ENCODE assay signal across 8 cellular contexts in the genomic region with DNA sequence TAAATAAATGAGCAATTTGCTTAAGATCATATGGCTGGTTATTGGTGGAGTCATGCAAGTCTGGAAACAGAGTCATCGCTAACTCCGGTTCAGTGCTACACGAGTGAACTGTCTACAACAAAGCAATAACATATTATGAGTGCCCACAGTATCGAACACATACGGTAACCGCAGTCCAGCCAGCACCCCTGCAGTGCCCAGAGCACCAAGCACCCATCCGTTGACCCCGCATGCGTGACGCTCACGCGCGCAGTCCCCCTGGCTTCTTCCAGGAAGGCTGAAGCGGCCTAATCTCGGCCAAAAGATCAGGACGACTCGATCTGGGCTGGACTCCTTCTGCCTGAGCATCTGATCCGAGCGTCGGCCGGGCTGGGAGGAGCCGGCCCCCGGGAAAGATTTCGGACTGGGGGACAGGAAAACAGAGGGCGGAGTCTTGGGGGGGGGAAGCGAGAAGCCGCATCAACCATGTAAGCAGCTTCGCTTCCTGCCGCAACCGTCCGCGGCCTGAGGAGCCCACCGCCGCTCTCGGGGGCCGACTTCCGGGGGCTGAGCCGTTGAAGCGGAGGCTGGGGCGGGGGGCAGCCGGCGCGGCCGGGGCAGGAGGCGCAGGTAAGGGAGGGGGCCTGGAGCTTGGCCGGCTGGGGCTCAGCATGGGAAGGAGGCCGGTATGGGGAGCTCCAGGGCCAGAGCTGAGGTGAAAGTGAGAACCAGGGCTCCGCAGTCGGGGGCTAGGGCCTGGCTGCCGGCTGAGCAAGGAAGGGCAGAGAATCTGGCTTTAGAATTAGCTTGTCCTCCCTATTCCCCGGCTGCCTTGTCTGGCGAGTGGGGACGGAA. TPM values are rescaled to one million over a fixed set of nuclear protein-coding genes. Genes with fewer than 3 reads are reported as not detected.
DNase-seq lines count a peak whose midpoint lies in the region; ATAC-seq, FAIRE-seq and TF ChIP-seq lines count a peak whose summit lies in the region.

A gene with protein sequence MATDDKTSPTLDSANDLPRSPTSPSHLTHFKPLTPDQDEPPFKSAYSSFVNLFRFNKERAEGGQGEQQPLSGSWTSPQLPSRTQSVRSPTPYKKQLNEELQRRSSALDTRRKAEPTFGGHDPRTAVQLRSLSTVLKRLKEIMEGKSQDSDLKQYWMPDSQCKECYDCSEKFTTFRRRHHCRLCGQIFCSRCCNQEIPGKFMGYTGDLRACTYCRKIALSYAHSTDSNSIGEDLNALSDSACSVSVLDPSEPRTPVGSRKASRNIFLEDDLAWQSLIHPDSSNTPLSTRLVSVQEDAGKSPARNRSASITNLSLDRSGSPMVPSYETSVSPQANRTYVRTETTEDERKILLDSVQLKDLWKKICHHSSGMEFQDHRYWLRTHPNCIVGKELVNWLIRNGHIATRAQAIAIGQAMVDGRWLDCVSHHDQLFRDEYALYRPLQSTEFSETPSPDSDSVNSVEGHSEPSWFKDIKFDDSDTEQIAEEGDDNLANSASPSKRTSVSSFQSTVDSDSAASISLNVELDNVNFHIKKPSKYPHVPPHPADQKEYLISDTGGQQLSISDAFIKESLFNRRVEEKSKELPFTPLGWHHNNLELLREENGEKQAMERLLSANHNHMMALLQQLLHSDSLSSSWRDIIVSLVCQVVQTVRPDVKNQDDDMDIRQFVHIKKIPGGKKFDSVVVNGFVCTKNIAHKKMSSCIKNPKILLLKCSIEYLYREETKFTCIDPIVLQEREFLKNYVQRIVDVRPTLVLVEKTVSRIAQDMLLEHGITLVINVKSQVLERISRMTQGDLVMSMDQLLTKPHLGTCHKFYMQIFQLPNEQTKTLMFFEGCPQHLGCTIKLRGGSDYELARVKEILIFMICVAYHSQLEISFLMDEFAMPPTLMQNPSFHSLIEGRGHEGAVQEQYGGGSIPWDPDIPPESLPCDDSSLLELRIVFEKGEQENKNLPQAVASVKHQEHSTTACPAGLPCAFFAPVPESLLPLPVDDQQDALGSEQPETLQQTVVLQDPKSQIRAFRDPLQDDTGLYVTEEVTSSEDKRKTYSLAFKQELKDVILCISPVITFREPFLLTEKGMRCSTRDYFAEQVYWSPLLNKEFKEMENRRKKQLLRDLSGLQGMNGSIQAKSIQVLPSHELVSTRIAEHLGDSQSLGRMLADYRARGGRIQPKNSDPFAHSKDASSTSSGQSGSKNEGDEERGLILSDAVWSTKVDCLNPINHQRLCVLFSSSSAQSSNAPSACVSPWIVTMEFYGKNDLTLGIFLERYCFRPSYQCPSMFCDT (N-terminal part only) (plus strand): TSS at position 449 of the 834 bp plus-strand sequence. CDS start 5,265 bp downstream, outside the sequence.

- peaks cover 26% of the 10 kb centered on the region for H4K20me1 ChIP-seq in OCI-LY3 (ENCODE audit: insufficient read depth, low read length)

- H3K27ac ChIP-seq in OCI-LY3 (ENCODE audit: low read length) (peak within 1 kb of the TSS; percentile 84), mesodermal cell (ENCODE audit: low read depth, low read length, severe bottlenecking) (peak within 1 kb of the TSS; percentile 90)

- H3K4me3 ChIP-seq in OCI-LY3 (ENCODE audit: low read length): peak within 1 kb of the TSS; percentile 94
- H3K4me3 ChIP-seq in mesodermal cell (ENCODE audit: extremely low read depth, insufficient read depth, low read length, poor library complexity, severe bottlenecking): peak within 1 kb of the TSS; percentile 82

- peak within 1 kb of the TSS; percentile 90 for H3K4me2 ChIP-seq in OCI-LY3 (ENCODE audit: low read length)

- H3K9ac ChIP-seq in OCI-LY3 (ENCODE audit: low read length): peak within 1 kb of the TSS; percentile 81

- DNase-seq in D341Med (ENCODE audit: low spot score): peak; percentile 91
- DNase-seq in HuH-7 (ENCODE audit: low spot score): peak; percentile 90
- peak; percentile 89 for DNase-seq in activated CD8-positive, alpha-beta memory T cell treated with anti-CD3 and anti-CD28 coated beads, Interleukin-2, amount 50 U/mL, for 48 hours
- peak; percentile 71 to 72 for DNase-seq in stimulated activated CD8-positive, alpha-beta memory T cell treated with anti-CD3 and anti-CD28 coated beads, Interleukin-15, amount 100 ng/mL, for 4 hours (ENCODE audit: low read depth in 2 of 2)

- peak; percentile 85 for ATAC-seq in GM21515 (IDR thresholded peaks at IDR 0.05; ENCODE audit: unreplicated experiment)

- WGBS in mesodermal cell (ENCODE audit: insufficient coverage in 2 of 2), 2 experiments: 0% methylated on average over 24 to 46 of the region's 53 CpGs

- peak within 1 kb of the TSS; percentile 90 for H2AFZ ChIP-seq in OCI-LY3 (ENCODE audit: low read depth, low read length)

- H3K36me3 ChIP-seq in OCI-LY3 (replicated peaks; ENCODE audit: low read depth, low read length) (no peaks in the 10 kb centered on the region), mesodermal cell (ENCODE audit: control insufficient read depth, insufficient read depth, low read length) (peaks cover 11% of the 10 kb centered on the region)

- H3K9me3 ChIP-seq in OCI-LY3 (ENCODE audit: insufficient read depth, low read length) (no peaks in the 10 kb centered on the region), mesodermal cell (ENCODE audit: control insufficient read depth, low read length) (no peaks in the 10 kb centered on the region)

- H3K27me3 ChIP-seq in OCI-LY3 (ENCODE audit: low read depth, low read length): no peaks in the 10 kb centered on the region

- H3K4me1 ChIP-seq in OCI-LY3 (ENCODE audit: low read length) (peaks cover 25% of the 10 kb centered on the region), mesodermal cell (ENCODE audit: control insufficient read depth, insufficient read depth, low read length, poor library complexity, severe bottlenecking) (peaks cover 4% of the 10 kb centered on the region)

- TF ChIP-seq CTCF in OCI-LY3 (IDR thresholded peaks at IDR 0.05; ENCODE audit: low read depth, low read length): no peak

- peak; percentile 98 for FAIRE-seq in endometrium (lab: Jason Lieb, UNC)

- H3K79me2 ChIP-seq in OCI-LY3 (ENCODE audit: low read length): peaks cover 39% of the 10 kb centered on the region

RNA-seq across cellular contexts. Expression of the gene that starts here (rescaled TPM):
- 26.5 TPM for polyA plus RNA-seq in mesodermal cell (2013, experiment 1 of 2)
- 24.8 TPM for polyA plus RNA-seq in mesodermal cell (2013, experiment 2 of 2)

Comparison
In these comparisons a context has a peak if more than half of its experiments do, and no peak if none do; other contexts are left out.
1. Peak in every context shown above with its lines: DNase-seq, ATAC-seq, H3K4me3 ChIP-seq and H3K27ac ChIP-seq.